21 cellular contexts compared by ENCODE assay signal in the genomic region with DNA sequence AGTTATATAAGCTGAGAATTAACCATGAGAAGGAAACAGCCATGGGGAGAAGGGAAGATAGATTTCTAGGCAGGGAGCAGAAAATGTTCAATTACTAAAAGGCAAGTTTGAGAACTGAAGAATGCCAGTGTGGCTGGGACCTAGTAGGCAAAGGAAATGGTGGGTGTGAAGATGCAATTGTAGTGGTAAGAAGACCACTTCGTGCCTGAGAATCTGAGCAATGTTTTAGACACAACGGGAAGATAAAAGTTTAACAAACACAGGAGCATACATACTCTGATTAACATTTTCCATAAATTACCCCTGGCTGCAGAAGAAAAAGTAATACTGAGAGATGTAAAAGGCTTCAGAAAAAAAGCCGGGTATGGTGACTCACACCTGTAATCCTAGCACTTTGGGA. TPM values are rescaled to one million over a fixed set of nuclear protein-coding genes. Genes with fewer than 3 reads are reported as not detected.
DNase-seq lines count a peak whose midpoint lies in the region; ATAC-seq, FAIRE-seq and TF ChIP-seq lines count a peak whose summit lies in the region.
"Had no signal": no experiment of that assay in that cellular context is flagged by ENCODE, and none has a peak within 500 bp of the region (broad histone marks: within the 10 kb centered on the region; RNA-seq: fewer than 3 reads in every experiment).

No MANE protein-coding gene starts in this region.

- intact Hi-C loops in activated CD8-positive, alpha-beta T cell treated with anti-CD3 and anti-CD28 coated beads for 36 hours (cut with micrococcal nuclease) = no loop called here
- intact Hi-C loops in endothelial cell of umbilical vein (cut with micrococcal nuclease) = no loop called here

- H3K36me3 Mint-ChIP-seq in activated CD8-positive, alpha-beta T cell treated with anti-CD3 and anti-CD28 coated beads for 36 hours (ENCODE audit: low read depth) = peaks cover 2% of the 10 kb centered on the region
- H3K36me3 Mint-ChIP-seq in activated CD8-positive, alpha-beta T cell treated with anti-CD3 and anti-CD28 coated beads, Interleukin-2, amount 10 ng/mL, durations not matched to agents 7 days and 5 days (ENCODE audit: low read depth) = no peaks in the 10 kb centered on the region
- no peaks in the 10 kb centered on the region for H3K36me3 Mint-ChIP-seq in stimulated activated naive CD8-positive, alpha-beta T cell treated with anti-CD3 and anti-CD28 coated beads, Interleukin-15, Interleukin-2, amounts not matched to agents 100 ng/mL and 50 ng/mL, for 24 hours (ENCODE audit: low read depth)
- H3K36me3 Mint-ChIP-seq: CD8-positive, alpha-beta T cell had no signal

- peaks cover 9% of the 10 kb centered on the region for H3K4me1 Mint-ChIP-seq in activated CD8-positive, alpha-beta T cell treated with anti-CD3 and anti-CD28 coated beads for 36 hours (ENCODE audit: low read depth)
- no peaks in the 10 kb centered on the region for H3K4me1 Mint-ChIP-seq in activated CD8-positive, alpha-beta T cell treated with anti-CD3 and anti-CD28 coated beads, Interleukin-2, amount 10 ng/mL, durations not matched to agents 7 days and 5 days (ENCODE audit: low read depth)
- peaks cover 9% of the 10 kb centered on the region for H3K4me1 Mint-ChIP-seq in stimulated activated naive CD8-positive, alpha-beta T cell treated with anti-CD3 and anti-CD28 coated beads, Interleukin-15, Interleukin-2, amounts not matched to agents 100 ng/mL and 50 ng/mL, for 24 hours (ENCODE audit: low read depth)
- H3K4me1 Mint-ChIP-seq: B cell had no signal

- no peak overlapping the region for H3K4me3 ChIP-seq in DND-41 (ENCODE audit: low read depth in 1 of 2, low read length in 2 of 2)
- H3K4me3 ChIP-seq in endothelial cell of umbilical vein (replicated peaks in 1 of 3; ENCODE audit: insufficient read depth in 1 of 3, low read depth in 1 of 3, low read length in 3 of 3) = no peak overlapping the region
- H3K4me3 ChIP-seq: BLaER1 treated with 17β-estradiol and CSF1 and Interleukin-3, amounts not matched to agents 10 nM and 100 nM; GM12878; GM23248; HAP-1 had no signal

- H3K27me3 ChIP-seq in DND-41 (ENCODE audit: insufficient read depth, low read length, poor library complexity) = no peaks in the 10 kb centered on the region
- no peaks in the 10 kb centered on the region for H3K27me3 ChIP-seq in endothelial cell of umbilical vein (ENCODE audit: control insufficient read depth in 2 of 2, insufficient read depth in 2 of 2, low read length in 2 of 2)
- H3K27me3 ChIP-seq: BLaER1 treated with 17β-estradiol and CSF1 and Interleukin-3, amounts not matched to agents 10 nM and 100 nM had no signal

- FAIRE-seq in endothelial cell of umbilical vein (lab: Jason Lieb, UNC) = no peak
- FAIRE-seq: GM12878 had no signal

- POLR2A ChIA-PET in activated CD8-positive, alpha-beta T cell treated with anti-CD3 and anti-CD28 coated beads for 36 hours (lab: Charles Lee) = no interaction called here
- POLR2A ChIA-PET in activated CD8-positive, alpha-beta T cell treated with anti-CD3 and anti-CD28 coated beads, Interleukin-2, amount 10 ng/mL, durations not matched to agents 7 days and 5 days (lab: Charles Lee) = no interaction called here
- POLR2A ChIA-PET in endothelial cell of umbilical vein (lab: Charles Lee) = no interaction called here

- BruUV-seq in endothelial cell of umbilical vein (replicated peaks; lab: Mats Ljungman, UMichigan) = no TSS peak

- no peaks in the 10 kb centered on the region for H3K9me3 Mint-ChIP-seq in activated CD8-positive, alpha-beta T cell treated with anti-CD3 and anti-CD28 coated beads for 36 hours
- H3K9me3 Mint-ChIP-seq in activated CD8-positive, alpha-beta T cell treated with anti-CD3 and anti-CD28 coated beads, Interleukin-2, amount 10 ng/mL, durations not matched to agents 7 days and 5 days (ENCODE audit: insufficient read depth) = no peaks in the 10 kb centered on the region
- H3K9me3 Mint-ChIP-seq in stimulated activated naive CD8-positive, alpha-beta T cell treated with anti-CD3 and anti-CD28 coated beads, Interleukin-15, Interleukin-2, amounts not matched to agents 100 ng/mL and 50 ng/mL, for 24 hours = no peaks in the 10 kb centered on the region
- H3K9me3 Mint-ChIP-seq: CD8-positive, alpha-beta T cell had no signal

- H3K9me3 ChIP-seq in DND-41 (ENCODE audit: insufficient read depth, low read length, severe bottlenecking) (no peaks in the 10 kb centered on the region), endothelial cell of umbilical vein (replicated peaks; ENCODE audit: control insufficient read depth, insufficient read depth, low read length) (no peaks in the 10 kb centered on the region)
- H3K9me3 ChIP-seq: BLaER1 treated with 17β-estradiol and CSF1 and Interleukin-3, amounts not matched to agents 10 nM and 100 nM; HAP-1 had no signal

- no peaks in the 10 kb centered on the region for H3K9me1 ChIP-seq in endothelial cell of umbilical vein (replicated peaks; ENCODE audit: control insufficient read depth, extremely low read depth, insufficient read depth, low read length)

- H4K20me1 ChIP-seq in DND-41 (ENCODE audit: insufficient read depth, low read length) (no peaks in the 10 kb centered on the region), endothelial cell of umbilical vein (replicated peaks; ENCODE audit: control insufficient read depth, extremely low read depth, insufficient read depth, low read length) (no peaks in the 10 kb centered on the region)
- H4K20me1 ChIP-seq: BLaER1 treated with 17β-estradiol and CSF1 and Interleukin-3, amounts not matched to agents 10 nM and 100 nM had no signal

- H3K4me2 ChIP-seq in DND-41 (ENCODE audit: insufficient read depth, low read length) = no peak overlapping the region
- H3K4me2 ChIP-seq in endothelial cell of umbilical vein (ENCODE audit: insufficient read depth, low read length) = peak overlapping the region; percentile 31
- H3K4me2 ChIP-seq: BLaER1 treated with 17β-estradiol and CSF1 and Interleukin-3, amounts not matched to agents 10 nM and 100 nM had no signal

- dilution Hi-C loops in endothelial cell of umbilical vein (cut with MboI; ENCODE audit: extremely low pct_ligation_motif_present, low sequenced_read_pairs) = no loop called here

- TF ChIP-seq CTCF in activated CD8-positive, alpha-beta T cell treated with anti-CD3 and anti-CD28 coated beads for 36 hours (IDR thresholded peaks at IDR 0.05) = no peak
- TF ChIP-seq CTCF in DND-41 (IDR thresholded peaks at IDR 0.05; ENCODE audit: borderline replicate concordance, extremely low read depth, low read length, poor library complexity, severe bottlenecking) (no peak), endothelial cell of umbilical vein (IDR thresholded peaks at IDR 0.05; ENCODE audit: extremely low read depth in 1 of 2, insufficient read depth in 1 of 2, low read depth in 1 of 2, low read length in 2 of 2) (no peak)

- DNase-seq in activated CD8-positive, alpha-beta T cell treated with anti-CD3 and anti-CD28 coated beads for 36 hours = no peak
- no peak for DNase-seq in activated CD8-positive, alpha-beta T cell treated with anti-CD3 and anti-CD28 coated beads, Interleukin-2, amount 10 ng/mL, durations not matched to agents 7 days and 5 days
- DNase-seq in DND-41 (no peak), endothelial cell of umbilical vein (ENCODE audit: low read depth, low spot score) (peak; percentile 34)
- no peak for DNase-seq in stimulated activated CD4-positive, alpha-beta T cell treated with anti-CD3 and anti-CD28 coated beads, Interleukin-4, amount 100 ng/mL, for 4 hours
- DNase-seq: 8988T; Calu3; CD8-positive, alpha-beta T cell; DMS79 treated with DMSO at 0.1 percent for 48 hours; EL; GM23248 had no signal

- peak overlapping the region; percentile 7 for H3K27ac Mint-ChIP-seq in activated CD8-positive, alpha-beta T cell treated with anti-CD3 and anti-CD28 coated beads for 36 hours
- no peak overlapping the region for H3K27ac Mint-ChIP-seq in activated CD8-positive, alpha-beta T cell treated with anti-CD3 and anti-CD28 coated beads, Interleukin-2, amount 10 ng/mL, durations not matched to agents 7 days and 5 days
- peak overlapping the region; percentile 36 for H3K27ac Mint-ChIP-seq in stimulated activated naive CD8-positive, alpha-beta T cell treated with anti-CD3 and anti-CD28 coated beads, Interleukin-15, Interleukin-2, amounts not matched to agents 100 ng/mL and 50 ng/mL, for 24 hours
- H3K27ac Mint-ChIP-seq: B cell; CD8-positive, alpha-beta T cell had no signal

- ATAC-seq in activated CD8-positive, alpha-beta T cell treated with anti-CD3 and anti-CD28 coated beads for 36 hours = peak; percentile 60
- no peak for ATAC-seq in activated CD8-positive, alpha-beta T cell treated with anti-CD3 and anti-CD28 coated beads, Interleukin-2, amount 10 ng/mL, durations not matched to agents 7 days and 5 days
- no peak for ATAC-seq in DND-41 (ENCODE audit: insufficient read depth, low read depth)
- ATAC-seq in HG03354 (IDR thresholded peaks at IDR 0.05; ENCODE audit: poor library complexity, severe bottlenecking, unreplicated experiment) = no peak
- ATAC-seq: CD8-positive, alpha-beta T cell; GM12878 had no signal

- CTCF ChIA-PET in activated CD8-positive, alpha-beta T cell treated with anti-CD3 and anti-CD28 coated beads for 36 hours (lab: Charles Lee) = interaction anchor here (1.5 kb wide), 1 partner anchor 219 kb away, joined by 5 read pairs; no protein-coding TSS in a partner anchor
- CTCF ChIA-PET in activated CD8-positive, alpha-beta T cell treated with anti-CD3 and anti-CD28 coated beads, Interleukin-2, amount 10 ng/mL, durations not matched to agents 7 days and 5 days (lab: Charles Lee) = no interaction called here
- CTCF ChIA-PET in endothelial cell of umbilical vein (lab: Charles Lee) = interaction anchor here (0.7 to 4.7 kb wide), 3 partner anchors 8 to 153 kb away, joined by 3 to 28 read pairs (median 3); no protein-coding TSS in a partner anchor

- peak overlapping the region; percentile 33; the same call in 1 of the 2 replicates for H2AFZ ChIP-seq in DND-41 (ENCODE audit: low read depth, low read length)
- peak overlapping the region; percentile 83 for H2AFZ ChIP-seq in endothelial cell of umbilical vein (ENCODE audit: low read depth, low read length)
- H2AFZ ChIP-seq: GM23248 had no signal

- H3K27me3 Mint-ChIP-seq in activated CD8-positive, alpha-beta T cell treated with anti-CD3 and anti-CD28 coated beads for 36 hours = peaks cover 5% of the 10 kb centered on the region
- peaks cover 6% of the 10 kb centered on the region for H3K27me3 Mint-ChIP-seq in activated CD8-positive, alpha-beta T cell treated with anti-CD3 and anti-CD28 coated beads, Interleukin-2, amount 10 ng/mL, durations not matched to agents 7 days and 5 days (ENCODE audit: low read depth)
- H3K27me3 Mint-ChIP-seq in stimulated activated naive CD8-positive, alpha-beta T cell treated with anti-CD3 and anti-CD28 coated beads, Interleukin-15, Interleukin-2, amounts not matched to agents 100 ng/mL and 50 ng/mL, for 24 hours = peaks cover 4% of the 10 kb centered on the region

- H3K27ac ChIP-seq in DND-41 (ENCODE audit: low read length) = no peak overlapping the region
- peak overlapping the region; percentile 32 for H3K27ac ChIP-seq in endothelial cell of umbilical vein (ENCODE audit: insufficient read depth, low read depth, low read length)
- H3K27ac ChIP-seq: BLaER1 treated with 17β-estradiol and CSF1 and Interleukin-3, amounts not matched to agents 10 nM and 100 nM; GM23248; HL-60 had no signal

- no peaks in the 10 kb centered on the region for H3K79me2 ChIP-seq in DND-41 (ENCODE audit: insufficient read depth, low read length)
- H3K79me2 ChIP-seq in endothelial cell of umbilical vein (ENCODE audit: control insufficient read depth, insufficient read depth, low read length) = no peaks in the 10 kb centered on the region

- H3K9ac ChIP-seq in DND-41 (ENCODE audit: low read depth, low read length) = no peak overlapping the region
- H3K9ac ChIP-seq in endothelial cell of umbilical vein (replicated peaks; ENCODE audit: extremely low read depth, insufficient read depth, low read length) = no peak overlapping the region
- H3K9ac ChIP-seq: BLaER1 treated with 17β-estradiol and CSF1 and Interleukin-3, amounts not matched to agents 10 nM and 100 nM; GM23248 had no signal

- H3K4me1 ChIP-seq in DND-41 (ENCODE audit: insufficient read depth, low read length) (no peaks in the 10 kb centered on the region), endothelial cell of umbilical vein (ENCODE audit: control insufficient read depth, extremely low read depth, insufficient read depth, low read length) (peaks cover 10% of the 10 kb centered on the region)
- H3K4me1 ChIP-seq: BLaER1 treated with 17β-estradiol and CSF1 and Interleukin-3, amounts not matched to agents 10 nM and 100 nM; HAP-1 had no signal

- H3K36me3 ChIP-seq in DND-41 (ENCODE audit: insufficient read depth, low read length) = no peaks in the 10 kb centered on the region
- H3K36me3 ChIP-seq in endothelial cell of umbilical vein (ENCODE audit: control insufficient read depth in 2 of 2, extremely low read depth in 1 of 2, insufficient read depth in 2 of 2, low read length in 2 of 2) = no peaks in the 10 kb centered on the region
- H3K36me3 ChIP-seq: BLaER1 treated with 17β-estradiol and CSF1 and Interleukin-3, amounts not matched to agents 10 nM and 100 nM; HAP-1 had no signal

- no peak overlapping the region for H3K4me3 Mint-ChIP-seq in activated CD8-positive, alpha-beta T cell treated with anti-CD3 and anti-CD28 coated beads for 36 hours
- no peak overlapping the region for H3K4me3 Mint-ChIP-seq in activated CD8-positive, alpha-beta T cell treated with anti-CD3 and anti-CD28 coated beads, Interleukin-2, amount 10 ng/mL, durations not matched to agents 7 days and 5 days
- no peak overlapping the region for H3K4me3 Mint-ChIP-seq in stimulated activated naive CD8-positive, alpha-beta T cell treated with anti-CD3 and anti-CD28 coated beads, Interleukin-15, Interleukin-2, amounts not matched to agents 100 ng/mL and 50 ng/mL, for 24 hours
- H3K4me3 Mint-ChIP-seq: B cell; CD8-positive, alpha-beta T cell had no signal

- TF ChIP-seq POLR2A in endothelial cell of umbilical vein (IDR thresholded peaks at IDR 0.05; ENCODE audit: low read depth, low read length) = no peak

RNA-seq across cellular contexts. Expression of a gene that starts 18.1 kb away (rescaled TPM):
- total RNA-seq in activated CD8-positive, alpha-beta T cell treated with anti-CD3 and anti-CD28 coated beads for 36 hours = not detected
- under 1 TPM; 0.47 to 0.63 TPM for total RNA-seq in activated CD8-positive, alpha-beta T cell treated with anti-CD3 and anti-CD28 coated beads, Interleukin-2, amount 10 ng/mL, durations not matched to agents 7 days and 5 days
- 318 and 414 TPM in 2 replicates for total RNA-seq in endothelial cell of umbilical vein
- 93.9 and 143 TPM in 2 replicates for polyA plus RNA-seq in endothelial cell of umbilical vein
- 97.4 and 108 TPM in 2 replicates for polyA plus RNA-seq in endothelial cell of umbilical vein (2011; cell fraction: cytosol; rRNA removed)
- polyA plus RNA-seq in endothelial cell of umbilical vein (2011; cell fraction: nucleus; rRNA removed) = 132 and 142 TPM in 2 replicates
- 565 and 818 TPM in 2 replicates for polyA plus RNA-seq in endothelial cell of umbilical vein (2012)
- polyA minus RNA-seq in endothelial cell of umbilical vein = 209 and 233 TPM in 2 replicates
- not detected for polyA minus RNA-seq in endothelial cell of umbilical vein (2011; cell fraction: cytosol; rRNA and poly(A)+ RNA removed)
- 172 and 210 TPM in 2 replicates for polyA minus RNA-seq in endothelial cell of umbilical vein (2011; cell fraction: nucleus; rRNA and poly(A)+ RNA removed)
- total RNA-seq: Calu3; CD8-positive, alpha-beta T cell; GM23248; H4; HT1080 had no signal
- polyA plus RNA-seq: AG04450, GM23248 had no signal

RNA-seq across cellular contexts. Expression of a gene that starts 39.6 kb away (rescaled TPM):
- total RNA-seq in activated CD8-positive, alpha-beta T cell treated with anti-CD3 and anti-CD28 coated beads for 36 hours = not detected
- 1 to 10 TPM; 3.8 to 4.3 TPM for total RNA-seq in activated CD8-positive, alpha-beta T cell treated with anti-CD3 and anti-CD28 coated beads, Interleukin-2, amount 10 ng/mL, durations not matched to agents 7 days and 5 days
- 116 and 124 TPM in 2 replicates for total RNA-seq in endothelial cell of umbilical vein
- 67.0 and 76.8 TPM in 2 replicates for polyA plus RNA-seq in endothelial cell of umbilical vein
- polyA plus RNA-seq in endothelial cell of umbilical vein (2011; cell fraction: cytosol; rRNA removed) = 113 and 126 TPM in 2 replicates
- polyA plus RNA-seq in endothelial cell of umbilical vein (2011; cell fraction: nucleus; rRNA removed) = 65.1 and 79.7 TPM in 2 replicates
- 134 and 147 TPM in 2 replicates for polyA plus RNA-seq in endothelial cell of umbilical vein (2012)
- polyA minus RNA-seq in endothelial cell of umbilical vein = 71.6 and 78.0 TPM in 2 replicates
- polyA minus RNA-seq in endothelial cell of umbilical vein (2011; cell fraction: cytosol; rRNA and poly(A)+ RNA removed) = 1.5 TPM
- polyA minus RNA-seq in endothelial cell of umbilical vein (2011; cell fraction: nucleus; rRNA and poly(A)+ RNA removed) = 106 and 123 TPM in 2 replicates
- total RNA-seq: CD8-positive, alpha-beta T cell; GM12878; GM23248; HT1080 had no signal

Comparison
In these comparisons a context has a peak if more than half of its experiments do, and no peak if none do; other contexts are left out.
1. RNA of a gene that starts 18.1 kb away (total RNA-seq): 318 to 414 TPM in endothelial cell of umbilical vein; 0.47 to 0.63 TPM in activated CD8-positive, alpha-beta T cell treated with anti-CD3 and anti-CD28 coated beads, Interleukin-2, amount 10 ng/mL, durations not matched to agents 7 days and 5 days and not detected in activated CD8-positive, alpha-beta T cell treated with anti-CD3 and anti-CD28 coated beads for 36 hours; every median in the first group is over 100 times any median in the second.
2. RNA of a gene that starts 39.6 kb away (total RNA-seq): 116 to 124 TPM in endothelial cell of umbilical vein; 3.8 to 4.3 TPM in activated CD8-positive, alpha-beta T cell treated with anti-CD3 and anti-CD28 coated beads, Interleukin-2, amount 10 ng/mL, durations not matched to agents 7 days and 5 days and not detected in activated CD8-positive, alpha-beta T cell treated with anti-CD3 and anti-CD28 coated beads for 36 hours; every median in the first group is over 10 times any median in the second.